ENCODE assay signal across 24 cellular contexts in genomic region chr4:45640281-45640680, GRCh38.
"Had no signal": no experiment of that assay in that cellular context is flagged by ENCODE, and none has a peak within 500 bp of the region (broad histone marks: within the 10 kb centered on the region; RNA-seq: fewer than 3 reads in every experiment).

No MANE protein-coding gene starts in this region.

- H3K27ac Mint-ChIP-seq: mesothelial cell of epicardium; natural killer cell; nephron progenitor cell; neural progenitor cell; progenitor cell of endocrine pancreas; stimulated activated naive B cell treated with anti-CD40 and anti-IgM and Interleukin-4, amounts not matched to agents 10 μg/mL and 1 μg/mL and 100 μg/mL, for 72 hours; type B pancreatic cell had no signal

- H3K4me1 Mint-ChIP-seq: naive B cell; natural killer cell; nephron progenitor cell; neural progenitor cell; stimulated activated naive B cell treated with anti-CD40 and anti-IgM and Interleukin-4, amounts not matched to agents 10 μg/mL and 1 μg/mL and 100 μg/mL, for 72 hours had no signal

- ATAC-seq: left cardiac atrium; natural killer cell; right cardiac atrium; sciatic nerve; stimulated activated naive B cell treated with anti-CD40 and anti-IgM and Interleukin-4, amounts not matched to agents 10 μg/mL and 1 μg/mL and 100 μg/mL, for 72 hours; stimulated activated naive CD8-positive, alpha-beta T cell treated with anti-CD3 and anti-CD28 coated beads, Interleukin-15, Interleukin-2, amounts not matched to agents 100 U/mL and 50 U/mL, for 24 hours had no signal

- H3K9me3 Mint-ChIP-seq: nephron progenitor cell, neural progenitor cell, type B pancreatic cell had no signal

- H3K4me3 Mint-ChIP-seq: mesothelial cell of epicardium; naive B cell; natural killer cell; nephron progenitor cell; neural progenitor cell; stimulated activated naive B cell treated with anti-CD40 and anti-IgM and Interleukin-4, amounts not matched to agents 10 μg/mL and 1 μg/mL and 100 μg/mL, for 72 hours; type B pancreatic cell had no signal

- DNase-seq: hippocampal formation; kidney glomerular epithelial cell; left cardiac atrium; left ventricle myocardium inferior; mesendoderm; naive B cell; natural killer cell; nephron progenitor cell; occipital lobe; retina; stimulated activated CD4-positive, alpha-beta T cell treated with anti-CD3 and anti-CD28 coated beads, Interleukin-12 subunit alpha, Interleukin-12 subunit beta, amount 100 ng/mL, for 4 hours; stimulated activated CD4-positive, alpha-beta T cell treated with anti-CD3 and anti-CD28 coated beads, Interleukin-15, amount 100 ng/mL, for 24 hours; stimulated activated CD4-positive, alpha-beta T cell treated with anti-CD3 and anti-CD28 coated beads, Interleukin-2, amount 100 ng/mL, for 24 hours; stimulated activated CD4-positive, alpha-beta T cell treated with anti-CD3 and anti-CD28 coated beads, Interleukin-4, amount 100 ng/mL, for 1 hour; stimulated activated naive B cell treated with anti-CD40 and anti-IgM and Interleukin-4, amounts not matched to agents 10 μg/mL and 1 μg/mL and 100 μg/mL, for 72 hours; stimulated activated naive CD8-positive, alpha-beta T cell treated with anti-CD3 and anti-CD28 coated beads, Interleukin-15, Interleukin-2, amounts not matched to agents 100 U/mL and 50 U/mL, for 24 hours; tibial artery; uterus had no signal

- H3K27me3 Mint-ChIP-seq: naive B cell; progenitor cell of endocrine pancreas; stimulated activated naive B cell treated with anti-CD40 and anti-IgM and Interleukin-4, amounts not matched to agents 10 μg/mL and 1 μg/mL and 100 μg/mL, for 72 hours; type B pancreatic cell had no signal
